In the genomic region with DNA sequence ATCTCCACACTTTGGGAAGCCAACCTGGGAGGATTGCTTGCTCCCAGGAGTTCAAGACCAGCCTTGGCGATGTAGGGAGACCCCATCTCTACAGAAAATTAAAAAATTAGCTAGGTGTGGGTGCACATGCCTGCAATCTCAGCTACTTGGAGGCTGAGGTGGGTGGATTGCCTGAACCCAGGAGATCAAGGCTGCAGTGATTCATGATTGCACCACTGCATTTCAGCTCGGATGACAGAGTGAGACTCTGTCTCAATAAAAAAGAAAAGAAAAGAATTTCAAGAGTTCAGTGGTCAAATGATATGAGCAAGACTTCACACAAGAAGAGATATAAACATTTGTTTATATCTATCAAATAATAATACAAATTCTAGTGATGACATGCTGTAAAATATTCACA, we compare ENCODE assay signal across 32 cellular contexts. TPM values are rescaled to one million over a fixed set of nuclear protein-coding genes. Genes with fewer than 3 reads are reported as not detected.
A peak's percentile ranks its signal among the peaks of the same experiment; 100 is the strongest.
DNase-seq lines count a peak whose midpoint lies in the region; ATAC-seq and TF ChIP-seq lines count a peak whose summit lies in the region.
"Had no signal": no experiment of that assay in that cellular context is flagged by ENCODE, and none has a peak within 500 bp of the region (broad histone marks: within the 10 kb centered on the region; RNA-seq: fewer than 3 reads in every experiment).

No MANE protein-coding gene starts in this region.

- CTCF ChIA-PET in mammary epithelial cell (lab: Charles Lee; ENCODE audit: low non-redundant PET) (no interaction called here), MCF 10A (lab: Yijun Ruan, JAX) (no interaction called here)

- H3K4me3 Mint-ChIP-seq in MCF 10A (ENCODE audit: unreplicated experiment), result no peak overlapping the region
- H3K4me3 Mint-ChIP-seq in naive thymus-derived CD8-positive, alpha-beta T cell, result no peak overlapping the region
- H3K4me3 Mint-ChIP-seq: activated B cell treated with CpG ODN at 0.5 μM for 24 hours; activated CD8-positive, alpha-beta memory T cell treated with anti-CD3 and anti-CD28 coated beads, Interleukin-2, amount 10 ng/mL, durations not matched to agents 7 days and 5 days; activated T-cell treated with anti-CD3 and anti-CD28 coated beads, Interleukin-2, amount 50 U/mL, for 72 hours; brain; CD8-positive, alpha-beta memory T cell; mesothelial cell of epicardium; naive thymus-derived CD4-positive, alpha-beta T cell had no signal

- intact Hi-C loops in mammary epithelial cell (cut with micrococcal nuclease), result loop anchor here (2.0 kb wide), 2 partner anchors 33 to 71 kb away; no protein-coding TSS in a partner anchor
- intact Hi-C loops in MCF 10A (cut with micrococcal nuclease), result no loop called here

- peaks cover 38% of the 10 kb centered on the region for H3K4me1 ChIP-seq in mammary epithelial cell (ENCODE audit: insufficient read depth, low read length)
- H3K4me1 ChIP-seq in smooth muscle cell (ENCODE audit: low read depth), result no peaks in the 10 kb centered on the region
- H3K4me1 ChIP-seq: adrenal gland, psoas muscle, sigmoid colon, tibial nerve had no signal

- H3K4me3 ChIP-seq in mammary epithelial cell (replicated peaks in 1 of 3; ENCODE audit: insufficient read depth in 1 of 3, low read depth in 2 of 3, low read length in 3 of 3) (no peak overlapping the region), epithelial cell of esophagus (ENCODE audit: low read length) (no peak overlapping the region), smooth muscle cell (no peak overlapping the region)
- H3K4me3 ChIP-seq: adrenal gland, GM12878, heart right ventricle, psoas muscle, sigmoid colon, tibial nerve had no signal

- TF ChIP-seq CTCF in mammary epithelial cell (conservative IDR thresholded peaks at IDR 0.05 in 1 of 2, IDR thresholded peaks at IDR 0.05 in 1 of 2; ENCODE audit: extremely low read depth in 1 of 2, insufficient read depth in 1 of 2, low read depth in 1 of 2, low read length in 2 of 2) (no peak), MCF 10A (IDR thresholded peaks at IDR 0.05; ENCODE audit: unreplicated experiment) (no peak), epithelial cell of esophagus (IDR thresholded peaks at IDR 0.05; ENCODE audit: insufficient read depth, low read depth, low read length, missing control alignments) (no peak), smooth muscle cell (IDR thresholded peaks at IDR 0.05; ENCODE audit: borderline replicate concordance, insufficient read depth, poor library complexity, severe bottlenecking) (no peak), GM13976 (IDR thresholded peaks at IDR 0.05; ENCODE audit: borderline replicate concordance, control extremely low read depth, extremely low read depth, insufficient read depth, missing control alignments) (no peak)

- DNase-seq in mammary epithelial cell (peak; percentile 39), MCF 10A (ENCODE audit: unreplicated experiment) (no peak), NCI-H226 (peak; percentile 9), epithelial cell of esophagus (ENCODE audit: low read depth) (peak; percentile 80), smooth muscle cell (lab: John Stamatoyannopoulos, UW; ENCODE audit: unreplicated experiment) (no peak), nucleus accumbens (lab: John Stamatoyannopoulos, UW) (no peak), GM13976 (ENCODE audit: low spot score) (no peak)
- no peak for DNase-seq in naive thymus-derived CD8-positive, alpha-beta T cell
- DNase-seq: activated B cell treated with CpG ODN at 0.5 μM for 24 hours; activated CD8-positive, alpha-beta memory T cell treated with anti-CD3 and anti-CD28 coated beads, Interleukin-2, amount 10 ng/mL, durations not matched to agents 7 days and 5 days; activated T-cell treated with anti-CD3 and anti-CD28 coated beads, Interleukin-2, amount 50 U/mL, for 72 hours; adrenal gland; CD8-positive, alpha-beta memory T cell; heart right ventricle; kidney; left ventricle myocardium superior; naive thymus-derived CD4-positive, alpha-beta T cell; NCI-H187; NCI-H2171; NCI-H510A; occipital lobe; psoas muscle; sigmoid colon; stimulated activated CD4-positive, alpha-beta T cell treated with anti-CD3 and anti-CD28 coated beads, Interleukin-4, amount 100 ng/mL, for 24 hours; T-helper 1 cell had no signal

- H3K9ac ChIP-seq in mammary epithelial cell (ENCODE audit: insufficient read depth, low read length) (no peak overlapping the region), smooth muscle cell (ENCODE audit: low read depth) (no peak overlapping the region)
- H3K9ac ChIP-seq: KMS-11 had no signal

- H3K27ac Mint-ChIP-seq in MCF 10A (ENCODE audit: low read depth, unreplicated experiment), result no peak overlapping the region
- no peak overlapping the region for H3K27ac Mint-ChIP-seq in naive thymus-derived CD8-positive, alpha-beta T cell
- H3K27ac Mint-ChIP-seq: activated B cell treated with CpG ODN at 0.5 μM for 24 hours; activated CD8-positive, alpha-beta memory T cell treated with anti-CD3 and anti-CD28 coated beads, Interleukin-2, amount 10 ng/mL, durations not matched to agents 7 days and 5 days; activated T-cell treated with anti-CD3 and anti-CD28 coated beads, Interleukin-2, amount 50 U/mL, for 72 hours; brain; mesothelial cell of epicardium had no signal

- ATAC-seq in naive thymus-derived CD8-positive, alpha-beta T cell, result no peak
- ATAC-seq: activated CD8-positive, alpha-beta memory T cell treated with anti-CD3 and anti-CD28 coated beads, Interleukin-2, amount 10 ng/mL, durations not matched to agents 7 days and 5 days; activated T-cell treated with anti-CD3 and anti-CD28 coated beads, Interleukin-2, amount 50 U/mL, for 72 hours; GM12878; heart right ventricle; left ventricle myocardium superior; naive thymus-derived CD4-positive, alpha-beta T cell; psoas muscle had no signal

- no peaks in the 10 kb centered on the region for H3K9me3 ChIP-seq in mammary epithelial cell (replicated peaks; ENCODE audit: insufficient read depth, low read length)
- H3K9me3 ChIP-seq in smooth muscle cell (replicated peaks; ENCODE audit: low read depth), result no peaks in the 10 kb centered on the region
- H3K9me3 ChIP-seq: adrenal gland, heart right ventricle, psoas muscle, sigmoid colon, tibial nerve had no signal

- WGBS in mammary epithelial cell (ENCODE audit: low coverage, missing lambda C conversion rate), result 62% methylated on average over 2 of the region's 2 CpGs
- WGBS in smooth muscle cell (ENCODE audit: low lambda C conversion rate), result 59% methylated on average over 2 of the region's 2 CpGs

- no TSS peak for BruUV-seq in mammary epithelial cell (replicated peaks; lab: Mats Ljungman, UMichigan)
- BruUV-seq in MCF 10A (replicated peaks; lab: Mats Ljungman, UMichigan), result no TSS peak

- no peak overlapping the region for H2AFZ ChIP-seq in mammary epithelial cell (ENCODE audit: low read depth, low read length)
- no peak overlapping the region for H2AFZ ChIP-seq in smooth muscle cell (ENCODE audit: low read depth)

- no peaks in the 10 kb centered on the region for H4K20me1 ChIP-seq in mammary epithelial cell (ENCODE audit: insufficient read depth, low read length)
- no peaks in the 10 kb centered on the region for H4K20me1 ChIP-seq in smooth muscle cell (ENCODE audit: low read depth)

- H3K4me2 ChIP-seq in mammary epithelial cell (ENCODE audit: insufficient read depth, low read depth, low read length) (peak overlapping the region; percentile 17), smooth muscle cell (peak overlapping the region; percentile 70)
- H3K4me2 ChIP-seq: KMS-11 had no signal

- H3K79me2 ChIP-seq in mammary epithelial cell (ENCODE audit: insufficient read depth, low read length) (no peaks in the 10 kb centered on the region), smooth muscle cell (ENCODE audit: low read depth) (no peaks in the 10 kb centered on the region)

- H3K27me3 Mint-ChIP-seq in MCF 10A (ENCODE audit: insufficient read depth, unreplicated experiment), result no peaks in the 10 kb centered on the region
- H3K27me3 Mint-ChIP-seq in naive thymus-derived CD8-positive, alpha-beta T cell, result no peaks in the 10 kb centered on the region
- H3K27me3 Mint-ChIP-seq: activated B cell treated with CpG ODN at 0.5 μM for 24 hours had no signal

- H3K27me3 ChIP-seq in mammary epithelial cell (ENCODE audit: insufficient read depth, low read length), result no peaks in the 10 kb centered on the region
- no peaks in the 10 kb centered on the region for H3K27me3 ChIP-seq in smooth muscle cell (ENCODE audit: low read depth)
- H3K27me3 ChIP-seq: adrenal gland, sigmoid colon, tibial nerve had no signal

- H3K4me1 Mint-ChIP-seq in MCF 10A (ENCODE audit: insufficient read depth, unreplicated experiment), result no peaks in the 10 kb centered on the region
- H3K4me1 Mint-ChIP-seq in naive thymus-derived CD8-positive, alpha-beta T cell, result peaks cover 0 to 3% (median 2%) of the 10 kb centered on the region in 4 donors
- H3K4me1 Mint-ChIP-seq: activated B cell treated with CpG ODN at 0.5 μM for 24 hours; activated CD8-positive, alpha-beta memory T cell treated with anti-CD3 and anti-CD28 coated beads, Interleukin-2, amount 10 ng/mL, durations not matched to agents 7 days and 5 days; brain had no signal

- peak overlapping the region; percentile 38 for H3K27ac ChIP-seq in mammary epithelial cell (ENCODE audit: insufficient read depth, low read depth, low read length)
- H3K27ac ChIP-seq in smooth muscle cell (ENCODE audit: low read depth), result peak overlapping the region; percentile 73
- H3K27ac ChIP-seq: adrenal gland, heart right ventricle, HL-60, KMS-11, psoas muscle, sigmoid colon, tibial nerve had no signal

- no peaks in the 10 kb centered on the region for H3K36me3 ChIP-seq in mammary epithelial cell (ENCODE audit: insufficient read depth, low read length)
- no peaks in the 10 kb centered on the region for H3K36me3 ChIP-seq in smooth muscle cell (ENCODE audit: low read depth)
- H3K36me3 ChIP-seq: adrenal gland, heart right ventricle, sigmoid colon, tibial nerve had no signal

- H3K36me3 Mint-ChIP-seq in MCF 10A (ENCODE audit: insufficient read depth, unreplicated experiment), result no peaks in the 10 kb centered on the region
- no peaks in the 10 kb centered on the region for H3K36me3 Mint-ChIP-seq in naive thymus-derived CD8-positive, alpha-beta T cell
- H3K36me3 Mint-ChIP-seq: activated CD8-positive, alpha-beta memory T cell treated with anti-CD3 and anti-CD28 coated beads, Interleukin-2, amount 10 ng/mL, durations not matched to agents 7 days and 5 days; brain; CD8-positive, alpha-beta memory T cell; mesothelial cell of epicardium; naive thymus-derived CD4-positive, alpha-beta T cell had no signal

- H3F3A ChIP-seq in smooth muscle cell (ENCODE audit: low read depth), result peaks cover 6% of the 10 kb centered on the region

- POLR2A ChIA-PET in MCF 10A (lab: Yijun Ruan, JAX), result no interaction called here
- POLR2A ChIA-PET in naive thymus-derived CD8-positive, alpha-beta T cell (lab: Charles Lee), result no interaction called here

- dilution Hi-C loops in mammary epithelial cell (cut with HindIII; ENCODE audit: low sequenced_read_pairs), result no loop called here

- no peaks in the 10 kb centered on the region for H3K9me3 Mint-ChIP-seq in MCF 10A (ENCODE audit: unreplicated experiment)
- H3K9me3 Mint-ChIP-seq in naive thymus-derived CD8-positive, alpha-beta T cell, result no peaks in the 10 kb centered on the region
- H3K9me3 Mint-ChIP-seq: activated B cell treated with CpG ODN at 0.5 μM for 24 hours; activated T-cell treated with anti-CD3 and anti-CD28 coated beads, Interleukin-2, amount 50 U/mL, for 72 hours; brain; CD8-positive, alpha-beta memory T cell; mesothelial cell of epicardium had no signal

- in situ Hi-C loops in mammary epithelial cell (cut with MboI; ENCODE audit: low sequenced_read_pairs in 2 of 2) (loop anchor here (5.0 to 25.0 kb wide), 3 partner anchors 67 to 542 kb away; a partner anchor contains a TSS), GM13976 (cut with MboI; ENCODE audit: low sequenced_read_pairs, unreplicated experiment) (loop anchor here (25.0 kb wide), 2 partner anchors 467 to 542 kb away; a partner anchor contains a TSS)

RNA-seq across cellular contexts. Expression of a gene that starts 23.0 kb away (rescaled TPM):
- total RNA-seq in mammary epithelial cell (10 to 100 TPM; 51.5 to 96.9 TPM), MCF 10A (2022) (not detected in 2 replicates), smooth muscle cell (39.6 and 42.7 TPM in 2 replicates)
- polyA plus RNA-seq in mammary epithelial cell (59.0 TPM), smooth muscle cell (19.1 and 26.1 TPM in 2 replicates)
- 52.6 TPM for polyA minus RNA-seq in mammary epithelial cell
- total RNA-seq in naive thymus-derived CD8-positive, alpha-beta T cell, result 10 to 100 TPM; 44.7 to 46.0 TPM
- 10 to 100 TPM; 11.2 to 20.2 (median 14.2) TPM for polyA plus RNA-seq in naive thymus-derived CD8-positive, alpha-beta T cell
- total RNA-seq: SK-MEL-5 had no signal

Comparison
In these comparisons a context has a peak if more than half of its experiments do, and no peak if none do; other contexts are left out.
1. DNase-seq: peak in mammary epithelial cell (single experiment), NCI-H226 (single experiment) and epithelial cell of esophagus (single experiment); none in MCF 10A (single experiment), smooth muscle cell (single experiment), nucleus accumbens (0 of 56), naive thymus-derived CD8-positive, alpha-beta T cell (0 of 10) and GM13976 (single experiment).
2. RNA of a gene that starts 23.0 kb away (total RNA-seq): 51.5 to 96.9 TPM in mammary epithelial cell, 44.7 to 46.0 TPM in naive thymus-derived CD8-positive, alpha-beta T cell and 39.6 to 42.7 TPM in smooth muscle cell; not detected in MCF 10A; every median in the first group is over 10 times any median in the second.